Comparison of ENCODE assay signal across 10 cellular contexts in the genomic region with DNA sequence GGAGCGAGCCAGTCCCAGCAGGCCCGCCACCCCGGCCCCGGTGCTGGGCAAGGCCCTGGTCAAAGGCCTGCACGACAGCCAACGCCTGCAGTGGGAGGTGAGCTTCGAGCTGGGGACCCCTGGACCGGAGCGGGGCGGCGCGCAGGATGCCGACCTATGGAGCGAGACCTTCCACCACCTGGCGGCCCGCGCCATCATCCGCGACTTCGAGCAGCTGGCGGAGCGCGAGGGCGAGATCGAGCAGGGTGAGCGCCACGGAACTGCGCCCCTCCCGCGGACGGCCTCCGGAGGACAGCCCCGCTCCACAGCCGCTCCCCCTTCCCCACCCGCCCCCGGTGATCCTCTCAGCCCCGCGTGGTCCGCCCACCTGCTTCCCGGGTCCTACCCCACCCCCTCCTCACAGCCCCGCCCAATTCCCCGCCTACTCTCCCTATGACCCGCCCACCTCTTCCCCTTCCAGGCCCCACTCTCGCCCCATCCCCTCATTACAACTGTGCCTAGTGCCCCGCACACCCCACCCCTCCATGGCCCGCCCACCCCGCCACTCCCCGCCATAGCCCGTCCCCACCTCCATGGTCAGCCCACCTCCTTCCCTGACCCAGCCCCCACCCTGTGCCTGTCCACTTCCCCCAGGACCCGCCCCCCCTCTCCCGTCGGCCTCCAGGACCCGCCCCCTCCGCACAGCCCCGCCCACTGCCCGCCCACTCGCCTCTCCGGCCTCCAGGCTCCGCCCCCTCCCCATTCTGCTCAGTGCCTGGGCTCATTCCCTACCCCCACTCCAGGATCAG. TPM values are rescaled to one million over a fixed set of nuclear protein-coding genes. Genes with fewer than 3 reads are reported as not detected.
A peak's percentile ranks its signal among the peaks of the same experiment; 100 is the strongest.
DNase-seq lines count a peak whose midpoint lies in the region; ATAC-seq and TF ChIP-seq lines count a peak whose summit lies in the region.
"Had no signal": no experiment of that assay in that cellular context is flagged by ENCODE, and none has a peak within 500 bp of the region (broad histone marks: within the 10 kb centered on the region; RNA-seq: fewer than 3 reads in every experiment).

No MANE protein-coding gene starts in this region.

- H3K79me2 ChIP-seq in MM.1S (ENCODE audit: low read length) = no peaks in the 10 kb centered on the region

- peaks cover 21 to 44% (median 30%) of the 10 kb centered on the region in 3 donors for H3K27me3 Mint-ChIP-seq in naive B cell

- H3K9me3 ChIP-seq in BLaER1 treated with 17β-estradiol and CSF1 and Interleukin-3, amounts not matched to agents 10 nM and 100 nM (replicated peaks in 1 of 11) = peaks cover 10 to 19% (median 13%) of the 10 kb centered on the region in 11 experiments; a peak in 20 of 22 replicates
- H3K9me3 ChIP-seq in HUES64 (ENCODE audit: insufficient read depth, low read depth, low read length) (no peaks in the 10 kb centered on the region), MM.1S (replicated peaks; ENCODE audit: insufficient read depth, low read length) (no peaks in the 10 kb centered on the region), BE2C (no peaks in the 10 kb centered on the region)

- peak; percentile 94 to 96 for ATAC-seq in naive B cell (ENCODE audit: low read depth in 2 of 2)
- no peak for ATAC-seq in HG03097 (IDR thresholded peaks at IDR 0.05; ENCODE audit: low FRiP score, unreplicated experiment)

- DNase-seq in dorsolateral prefrontal cortex (no peak), naive B cell (peak; percentile 24), MM.1S (no peak), SW480 (ENCODE audit: low spot score) (no peak), BE2C (no peak)
- DNase-seq: DND-41, hippocampal formation had no signal

- no peaks in the 10 kb centered on the region for H4K20me1 ChIP-seq in BLaER1 treated with 17β-estradiol and CSF1 and Interleukin-3, amounts not matched to agents 10 nM and 100 nM
- H4K20me1 ChIP-seq in MM.1S (ENCODE audit: insufficient read depth, low read length) = no peaks in the 10 kb centered on the region

- H3K4me1 ChIP-seq in BLaER1 treated with 17β-estradiol and CSF1 and Interleukin-3, amounts not matched to agents 10 nM and 100 nM = peaks cover 0 to 16% (median 8%) of the 10 kb centered on the region in 10 experiments; a peak in 12 of 20 replicates
- peaks cover 3% of the 10 kb centered on the region; the same call in 1 of the 2 replicates for H3K4me1 ChIP-seq in HUES64 (ENCODE audit: insufficient read depth, low read length)
- H3K4me1 ChIP-seq in MM.1S (ENCODE audit: low read length) = no peaks in the 10 kb centered on the region
- H3K4me1 ChIP-seq in BE2C = no peaks in the 10 kb centered on the region

- H3K9ac ChIP-seq in BLaER1 treated with 17β-estradiol and CSF1 and Interleukin-3, amounts not matched to agents 10 nM and 100 nM = peak overlapping the region in 2 of 11 experiments; percentile 31 to 54; a peak in 2 of 22 replicates
- peak overlapping the region; percentile 36; the same call in 1 of the 2 replicates for H3K9ac ChIP-seq in HUES64 (ENCODE audit: low read depth, low read length)
- no peak overlapping the region for H3K9ac ChIP-seq in MM.1S (ENCODE audit: low read length)

- peak overlapping the region; percentile 62 to 78 (median 74) for H3K4me2 ChIP-seq in BLaER1 treated with 17β-estradiol and CSF1 and Interleukin-3, amounts not matched to agents 10 nM and 100 nM
- H3K4me2 ChIP-seq in MM.1S (ENCODE audit: low read depth, low read length) = no peak overlapping the region

- WGBS in HUES64 = 20% methylated on average over 50 of the region's 59 CpGs

- H3K27ac Mint-ChIP-seq in naive B cell = no peak overlapping the region

- no peaks in the 10 kb centered on the region for H3K36me3 ChIP-seq in BLaER1 treated with 17β-estradiol and CSF1 and Interleukin-3, amounts not matched to agents 10 nM and 100 nM
- H3K36me3 ChIP-seq in HUES64 (ENCODE audit: insufficient read depth, low read length) = no peaks in the 10 kb centered on the region
- no peaks in the 10 kb centered on the region for H3K36me3 ChIP-seq in MM.1S (replicated peaks; ENCODE audit: insufficient read depth, low read length)
- no peaks in the 10 kb centered on the region for H3K36me3 ChIP-seq in BE2C

- peaks cover 7% of the 10 kb centered on the region in 3 donors for H3K4me1 Mint-ChIP-seq in naive B cell

- no peak for TF ChIP-seq CTCF in dorsolateral prefrontal cortex (IDR thresholded peaks at IDR 0.05 in 54 of 56, conservative IDR thresholded peaks at IDR 0.05 in 2 of 56; ENCODE audit: low read depth in 1 of 56, partially characterized antibody in 56 of 56)
- no peak for TF ChIP-seq CTCF in MM.1S (IDR thresholded peaks at IDR 0.05; ENCODE audit: low read length)
- TF ChIP-seq CTCF in BE2C (IDR thresholded peaks at IDR 0.05; ENCODE audit: low read depth, low read length) = no peak

- intact Hi-C loops in dorsolateral prefrontal cortex (cut with DNase I) = no loop called here

- no peak overlapping the region for H2AFZ ChIP-seq in MM.1S (ENCODE audit: low read length)

- H3K4me3 Mint-ChIP-seq in naive B cell = peak overlapping the region in 3 of 8 donors; percentile 35 to 59 (median 43)

- H3K27me3 ChIP-seq in BLaER1 treated with 17β-estradiol and CSF1 and Interleukin-3, amounts not matched to agents 10 nM and 100 nM = peaks cover 0 to 10% (median 0%) of the 10 kb centered on the region in 11 experiments; a peak in 4 of 22 replicates
- H3K27me3 ChIP-seq in HUES64 (ENCODE audit: insufficient read depth, low read length) (peaks cover 15% of the 10 kb centered on the region), dorsolateral prefrontal cortex (peaks cover 0 to 18% (median 0%) of the 10 kb centered on the region in 45 donors), MM.1S (replicated peaks; ENCODE audit: insufficient read depth, low read length) (peaks cover 79% of the 10 kb centered on the region), BE2C (no peaks in the 10 kb centered on the region)

- peaks cover 0 to 14% (median 12%) of the 10 kb centered on the region in 7 donors for H3K9me3 Mint-ChIP-seq in naive B cell

- peaks cover 0 to 17% of the 10 kb centered on the region in 2 donors for H3K36me3 Mint-ChIP-seq in naive B cell

- peak overlapping the region in 3 of 11 experiments; percentile 29 to 48 (median 36); a peak in 3 of 22 replicates for H3K27ac ChIP-seq in BLaER1 treated with 17β-estradiol and CSF1 and Interleukin-3, amounts not matched to agents 10 nM and 100 nM
- no peak overlapping the region for H3K27ac ChIP-seq in HUES64 (ENCODE audit: low read depth, low read length)
- H3K27ac ChIP-seq in dorsolateral prefrontal cortex = peak overlapping the region in 1 of 59 donors; percentile 2
- no peak overlapping the region for H3K27ac ChIP-seq in MM.1S (ENCODE audit: low read length)

- H3F3A ChIP-seq in MM.1S (ENCODE audit: insufficient read depth, low read length) = no peaks in the 10 kb centered on the region

- peak overlapping the region in 8 of 10 experiments; percentile 24 to 47 (median 36); a peak in 9 of 20 replicates for H3K4me3 ChIP-seq in BLaER1 treated with 17β-estradiol and CSF1 and Interleukin-3, amounts not matched to agents 10 nM and 100 nM
- H3K4me3 ChIP-seq in HUES64 (ENCODE audit: low read length) (peak overlapping the region; percentile 52), dorsolateral prefrontal cortex (peak overlapping the region in 51 of 59 donors; percentile 3 to 57 (median 40)), MM.1S (ENCODE audit: low read length) (no peak overlapping the region), BE2C (ENCODE audit: low read depth, low read length) (no peak overlapping the region)

- H3K9me2 ChIP-seq in MM.1S (replicated peaks; ENCODE audit: insufficient read depth, low read length) = no peaks in the 10 kb centered on the region

RNA-seq across cellular contexts. Expression of a gene that starts 52.7 kb away (rescaled TPM):
- 0.60 TPM for polyA plus RNA-seq in HUES64 (2013, experiment 1 of 2)
- polyA plus RNA-seq in HUES64 (2013, experiment 2 of 2) = 1.1 TPM
- 1 to 10 TPM in 10 of 120 experiments, under 1 TPM in 99, not detected in 11; 0.10 to 2.1 (median 0.41) TPM for total RNA-seq in dorsolateral prefrontal cortex
- not detected for polyA plus RNA-seq in naive B cell (ENCODE audit: low read depth in 6 of 6)
- polyA plus RNA-seq in BE2C (2012; ENCODE audit: insufficient read depth, insufficient read length, low read depth) = 0.28 TPM

Comparison
In these comparisons a context has a peak if more than half of its experiments do, and no peak if none do; other contexts are left out.
1. H3K4me3 ChIP-seq: peak in BLaER1 treated with 17β-estradiol and CSF1 and Interleukin-3, amounts not matched to agents 10 nM and 100 nM (8 of 10), HUES64 (single experiment) and dorsolateral prefrontal cortex (51 of 59); none in MM.1S (single experiment) and BE2C (single experiment).